ENCODE assay signal across 25 cellular contexts in genomic region chr2:134144081-134144596, GRCh38.
DNase-seq lines count a peak whose midpoint lies in the region; ATAC-seq, FAIRE-seq and TF ChIP-seq lines count a peak whose summit lies in the region.
"Had no signal": no experiment of that assay in that cellular context is flagged by ENCODE, and none has a peak within 500 bp of the region (broad histone marks: within the 10 kb centered on the region; RNA-seq: fewer than 3 reads in every experiment).

No MANE protein-coding gene starts in this region.

- H3K36me3 Mint-ChIP-seq in CD8-positive, alpha-beta memory T cell, result peaks cover 0 to 30% (median 4%) of the 10 kb centered on the region in 3 donors
- peaks cover 38% of the 10 kb centered on the region for H3K36me3 Mint-ChIP-seq in HFFc6 (ENCODE audit: low read depth)
- H3K36me3 Mint-ChIP-seq in astrocyte (ENCODE audit: low read depth, unreplicated experiment), result peaks cover 3% of the 10 kb centered on the region
- H3K36me3 Mint-ChIP-seq in naive B cell, result peaks cover 7 to 11% of the 10 kb centered on the region in 2 donors

- peaks cover 0 to 2% of the 10 kb centered on the region in 2 donors for H3K27me3 Mint-ChIP-seq in CD8-positive, alpha-beta memory T cell
- H3K27me3 Mint-ChIP-seq in HFFc6 (ENCODE audit: insufficient read depth) (peaks cover 3% of the 10 kb centered on the region), astrocyte (ENCODE audit: low read depth, unreplicated experiment) (no peaks in the 10 kb centered on the region), naive B cell (no peaks in the 10 kb centered on the region)
- H3K27me3 Mint-ChIP-seq: activated CD4-positive, alpha-beta memory T cell treated with anti-CD3 and anti-CD28 coated beads, Interleukin-2, amount 10 ng/mL, durations not matched to agents 7 days and 5 days; activated naive CD4-positive, alpha-beta T cell treated with anti-CD3 and anti-CD28 coated beads, Interleukin-2, amount 10 ng/mL, durations not matched to agents 7 days and 5 days; stimulated activated naive CD8-positive, alpha-beta T cell treated with anti-CD3 and anti-CD28 coated beads, Interleukin-15, amount 100 ng/mL, for 72 hours had no signal

- ATAC-seq in naive B cell (ENCODE audit: low read depth in 2 of 2) (no peak), HG03457 (IDR thresholded peaks at IDR 0.05; ENCODE audit: unreplicated experiment) (no peak)
- ATAC-seq: psoas muscle; stimulated activated naive CD8-positive, alpha-beta T cell treated with anti-CD3 and anti-CD28 coated beads, Interleukin-15, amount 100 ng/mL, for 72 hours had no signal

- H3K79me2 ChIP-seq in astrocyte (ENCODE audit: insufficient read depth, low read length), result peaks cover 34% of the 10 kb centered on the region

- no peaks in the 10 kb centered on the region for H3K36me3 ChIP-seq in CD8-positive, alpha-beta memory T cell (ENCODE audit: insufficient read depth, low read length)
- H3K36me3 ChIP-seq in astrocyte (ENCODE audit: insufficient read depth, low read length), result no peaks in the 10 kb centered on the region
- H3K36me3 ChIP-seq in adrenal gland (replicated peaks in 1 of 2), result no peaks in the 10 kb centered on the region
- H3K36me3 ChIP-seq: ascending aorta, neural progenitor cell, tibial nerve had no signal

- H3K9ac ChIP-seq in astrocyte (ENCODE audit: low read length), result no peak overlapping the region
- H3K9ac ChIP-seq: neural progenitor cell had no signal

- H2AFZ ChIP-seq in astrocyte (ENCODE audit: low read depth, low read length), result no peak overlapping the region
- H2AFZ ChIP-seq: neural progenitor cell had no signal

- no peak for FAIRE-seq in astrocyte (lab: Jason Lieb, UNC)
- FAIRE-seq: GM18507, RCC 7860 had no signal

- DNase-seq in CD8-positive, alpha-beta memory T cell, result no peak
- no peak for DNase-seq in HFFc6
- no peak for DNase-seq in astrocyte (ENCODE audit: low read depth)
- DNase-seq in naive B cell, result no peak
- DNase-seq in adrenal gland, result no peak
- DNase-seq in cerebellar nuclear complex (lab: John Stamatoyannopoulos, UW), result no peak
- DNase-seq: activated CD4-positive, alpha-beta memory T cell treated with anti-CD3 and anti-CD28 coated beads, Interleukin-2, amount 10 ng/mL, durations not matched to agents 7 days and 5 days; activated naive CD4-positive, alpha-beta T cell treated with anti-CD3 and anti-CD28 coated beads, Interleukin-2, amount 10 ng/mL, durations not matched to agents 7 days and 5 days; activated T-cell treated with anti-CD3 and anti-CD28 coated beads, Interleukin-2, amount 50 U/mL, for 1 hour; COR-L47; effector memory CD4-positive, alpha-beta T cell; NCI-H146; NCI-H2227 treated with DMSO at 0.1 percent for 48 hours; psoas muscle; stimulated activated naive CD8-positive, alpha-beta T cell treated with anti-CD3 and anti-CD28 coated beads, Interleukin-15, amount 100 ng/mL, for 72 hours had no signal

- H3K27ac ChIP-seq in CD8-positive, alpha-beta memory T cell (ENCODE audit: low read depth, low read length), result no peak overlapping the region
- H3K27ac ChIP-seq in astrocyte (ENCODE audit: low read depth, low read length) (no peak overlapping the region), adrenal gland (no peak overlapping the region)
- H3K27ac ChIP-seq: ascending aorta, neural progenitor cell, psoas muscle, SK-N-MC, skin epidermis, tibial nerve had no signal

- no peak overlapping the region for H3K4me2 ChIP-seq in astrocyte (ENCODE audit: low read length)
- H3K4me2 ChIP-seq: neural progenitor cell had no signal

- POLR2A ChIA-PET in CD8-positive, alpha-beta memory T cell (lab: Charles Lee), result no interaction called here

- 90 to 93% (median 91%) methylated on average over 6 of the region's 6 CpGs for WGBS in adrenal gland, 4 donors

- no peak overlapping the region for H3K4me3 ChIP-seq in CD8-positive, alpha-beta memory T cell (ENCODE audit: low read length)
- no peak overlapping the region for H3K4me3 ChIP-seq in astrocyte (ENCODE audit: insufficient read depth, low read depth, low read length)
- no peak overlapping the region for H3K4me3 ChIP-seq in adrenal gland
- H3K4me3 ChIP-seq: ascending aorta, neural progenitor cell, psoas muscle, SK-N-MC, skin epidermis, tibial nerve had no signal

- H4K20me1 ChIP-seq in astrocyte (ENCODE audit: insufficient read depth, low read length), result no peaks in the 10 kb centered on the region

- TF ChIP-seq CTCF in HFFc6 (IDR thresholded peaks at IDR 0.05) (no peak), astrocyte (IDR thresholded peaks at IDR 0.05; ENCODE audit: insufficient read depth, low read depth, low read length) (no peak), adrenal gland (IDR thresholded peaks at IDR 0.05) (no peak)

- TF ChIP-seq POLR2A in adrenal gland (IDR thresholded peaks at IDR 0.05), result no peak

- no peak overlapping the region for H3K4me3 Mint-ChIP-seq in CD8-positive, alpha-beta memory T cell
- H3K4me3 Mint-ChIP-seq in HFFc6 (no peak overlapping the region), astrocyte (ENCODE audit: unreplicated experiment) (no peak overlapping the region), naive B cell (peak overlapping the region in 1 of 8 donors; percentile 39)
- H3K4me3 Mint-ChIP-seq: activated CD4-positive, alpha-beta memory T cell treated with anti-CD3 and anti-CD28 coated beads, Interleukin-2, amount 10 ng/mL, durations not matched to agents 7 days and 5 days; activated naive CD4-positive, alpha-beta T cell treated with anti-CD3 and anti-CD28 coated beads, Interleukin-2, amount 10 ng/mL, durations not matched to agents 7 days and 5 days; mesothelial cell of epicardium; neural progenitor cell; stimulated activated naive CD8-positive, alpha-beta T cell treated with anti-CD3 and anti-CD28 coated beads, Interleukin-15, amount 100 ng/mL, for 72 hours; T-helper 2 cell treated with Interferon-gamma antibody and Interleukin-4, amounts not matched to agents 5 μg/mL and 100 μg/mL, for 36 hours had no signal

- no peaks in the 10 kb centered on the region for H3K27me3 ChIP-seq in CD8-positive, alpha-beta memory T cell (ENCODE audit: insufficient read depth, low read length, poor library complexity, severe bottlenecking)
- H3K27me3 ChIP-seq in astrocyte (ENCODE audit: insufficient read depth, low read length) (no peaks in the 10 kb centered on the region), adrenal gland (no peaks in the 10 kb centered on the region)
- H3K27me3 ChIP-seq: ascending aorta, neural progenitor cell, tibial nerve had no signal

- CTCF ChIA-PET in CD8-positive, alpha-beta memory T cell (lab: Charles Lee), result interaction anchor here (0.9 kb wide), 1 partner anchor 63 kb away, joined by 4 read pairs; no protein-coding TSS in a partner anchor

- intact Hi-C loops in adrenal gland (cut with DNase I), result no loop called here

- H3K9me3 ChIP-seq in CD8-positive, alpha-beta memory T cell (ENCODE audit: low read length), result no peaks in the 10 kb centered on the region
- H3K9me3 ChIP-seq in astrocyte (ENCODE audit: insufficient read depth, low read depth, low read length) (no peaks in the 10 kb centered on the region), adrenal gland (replicated peaks in 1 of 3) (no peaks in the 10 kb centered on the region)
- H3K9me3 ChIP-seq: ascending aorta, psoas muscle, tibial nerve had no signal

- H3K27ac Mint-ChIP-seq in CD8-positive, alpha-beta memory T cell, result peak overlapping the region in 6 of 8 donors; percentile 1 to 83 (median 51)
- peak overlapping the region; percentile 71 for H3K27ac Mint-ChIP-seq in HFFc6
- H3K27ac Mint-ChIP-seq in astrocyte (ENCODE audit: unreplicated experiment), result peak overlapping the region; percentile 60
- H3K27ac Mint-ChIP-seq in naive B cell, result peak overlapping the region in 5 of 6 donors; percentile 47 to 84 (median 68)
- H3K27ac Mint-ChIP-seq: activated CD4-positive, alpha-beta memory T cell treated with anti-CD3 and anti-CD28 coated beads, Interleukin-2, amount 10 ng/mL, durations not matched to agents 7 days and 5 days; activated naive CD4-positive, alpha-beta T cell treated with anti-CD3 and anti-CD28 coated beads, Interleukin-2, amount 10 ng/mL, durations not matched to agents 7 days and 5 days; mesothelial cell of epicardium; T-helper 2 cell treated with Interferon-gamma antibody and Interleukin-4, amounts not matched to agents 5 μg/mL and 100 μg/mL, for 36 hours had no signal

- peaks cover 85 to 97% (median 95%) of the 10 kb centered on the region in 3 donors for H3K4me1 Mint-ChIP-seq in CD8-positive, alpha-beta memory T cell
- H3K4me1 Mint-ChIP-seq in HFFc6 (ENCODE audit: low read depth), result peaks cover 92% of the 10 kb centered on the region
- H3K4me1 Mint-ChIP-seq in astrocyte (ENCODE audit: low read depth, unreplicated experiment), result peaks cover 66% of the 10 kb centered on the region
- H3K4me1 Mint-ChIP-seq in naive B cell, result peaks cover 70 to 99% (median 90%) of the 10 kb centered on the region in 3 donors

- no peaks in the 10 kb centered on the region for H3K9me3 Mint-ChIP-seq in CD8-positive, alpha-beta memory T cell
- H3K9me3 Mint-ChIP-seq in HFFc6 (no peaks in the 10 kb centered on the region), astrocyte (ENCODE audit: unreplicated experiment) (no peaks in the 10 kb centered on the region), naive B cell (no peaks in the 10 kb centered on the region)
- H3K9me3 Mint-ChIP-seq: activated CD4-positive, alpha-beta memory T cell treated with anti-CD3 and anti-CD28 coated beads, Interleukin-2, amount 10 ng/mL, durations not matched to agents 7 days and 5 days; activated naive CD4-positive, alpha-beta T cell treated with anti-CD3 and anti-CD28 coated beads, Interleukin-2, amount 10 ng/mL, durations not matched to agents 7 days and 5 days; mesothelial cell of epicardium; stimulated activated naive CD8-positive, alpha-beta T cell treated with anti-CD3 and anti-CD28 coated beads, Interleukin-15, amount 100 ng/mL, for 72 hours; T-helper 2 cell treated with Interferon-gamma antibody and Interleukin-4, amounts not matched to agents 5 μg/mL and 100 μg/mL, for 36 hours had no signal

- peaks cover 40% of the 10 kb centered on the region for H3K4me1 ChIP-seq in CD8-positive, alpha-beta memory T cell (ENCODE audit: insufficient read depth, low read length)
- H3K4me1 ChIP-seq in astrocyte (ENCODE audit: insufficient read depth, low read length) (peaks cover 12% of the 10 kb centered on the region), adrenal gland (replicated peaks in 1 of 2) (peaks cover 0 to 29% of the 10 kb centered on the region in 2 donors)
- H3K4me1 ChIP-seq: ascending aorta had no signal
